ENCODE assay signal across 18 cellular contexts in genomic region chr4:99202536-99202935, GRCh38. TPM values are rescaled to one million over a fixed set of nuclear protein-coding genes. Genes with fewer than 3 reads are reported as not detected.
A peak's percentile ranks its signal among the peaks of the same experiment; 100 is the strongest.
DNase-seq lines count a peak whose midpoint lies in the region; ATAC-seq, FAIRE-seq and TF ChIP-seq lines count a peak whose summit lies in the region.
"Had no signal": no experiment of that assay in that cellular context is flagged by ENCODE, and none has a peak within 500 bp of the region (broad histone marks: within the 10 kb centered on the region; RNA-seq: fewer than 3 reads in every experiment).

No MANE protein-coding gene starts in this region.

- peak; percentile 64 for DNase-seq in AG09319 (ENCODE audit: extremely low read depth, low read depth)
- no peak for DNase-seq in esophagus squamous epithelium (lab: John Stamatoyannopoulos, UW)
- no peak for DNase-seq in left lobe of liver (ENCODE audit: low spot score)
- DNase-seq in spleen, result no peak
- DNase-seq in GM13977 (ENCODE audit: low spot score), result no peak
- DNase-seq in H54 (ENCODE audit: insufficient read length, low spot score), result no peak
- no peak for DNase-seq in NAMALWA (ENCODE audit: low spot score)
- DNase-seq in DMS114 treated with DMSO at 0.1 percent for 48 hours (lab: John Stamatoyannopoulos, UW; ENCODE audit: unreplicated experiment), result no peak
- DNase-seq: ACHN; activated B cell treated with CpG ODN at 0.5 μM for 24 hours; activated naive CD8-positive, alpha-beta T cell treated with anti-CD3 and anti-CD28 coated beads, Interleukin-2, amount 10 ng/mL, durations not matched to agents 7 days and 5 days; erythroblast; H7; NCI-H1436; PC-9; stimulated activated CD4-positive, alpha-beta T cell treated with anti-CD3 and anti-CD28 coated beads, Interleukin-2, amount 100 ng/mL, for 48 hours had no signal

- TF ChIP-seq POLR2A in esophagus squamous epithelium (IDR thresholded peaks at IDR 0.05) (no peak), spleen (IDR thresholded peaks at IDR 0.05) (no peak), H54 (IDR thresholded peaks at IDR 0.05; ENCODE audit: low read depth, low read length) (no peak)

- intact Hi-C loops in esophagus squamous epithelium (cut with DNase I), result loop anchor here (10.0 kb wide), 1 partner anchor 202 kb away; no protein-coding TSS in a partner anchor
- intact Hi-C loops in spleen (cut with DNase I; ENCODE audit: low total_unique reads), result no loop called here

- no peaks in the 10 kb centered on the region for H3K27me3 ChIP-seq in esophagus squamous epithelium
- H3K27me3 ChIP-seq in spleen (replicated peaks in 1 of 7), result no peaks in the 10 kb centered on the region

- H3K36me3 ChIP-seq in esophagus squamous epithelium (no peaks in the 10 kb centered on the region), spleen (no peaks in the 10 kb centered on the region)

- H3K4me3 ChIP-seq in esophagus squamous epithelium, result no peak overlapping the region
- H3K4me3 ChIP-seq in spleen, result no peak overlapping the region
- H3K4me3 ChIP-seq: PC-9 had no signal

- no peak for FAIRE-seq in H54 (lab: Jason Lieb, UNC)
- FAIRE-seq: islet of Langerhans had no signal

- TF ChIP-seq CTCF in AG09319 (IDR thresholded peaks at IDR 0.05; ENCODE audit: low read depth, low read length), result no peak
- no peak for TF ChIP-seq CTCF in esophagus squamous epithelium (IDR thresholded peaks at IDR 0.05)
- no peak for TF ChIP-seq CTCF in spleen (IDR thresholded peaks at IDR 0.05 in 8 of 11, conservative IDR thresholded peaks at IDR 0.05 in 3 of 11)
- no peak for TF ChIP-seq CTCF in GM13977 (IDR thresholded peaks at IDR 0.05; ENCODE audit: extremely low read depth, insufficient read depth, missing control alignments)

- peak; percentile 3 for ATAC-seq in left lobe of liver

- H3K4me1 ChIP-seq in esophagus squamous epithelium (peaks cover 0 to 43% (median 7%) of the 10 kb centered on the region in 3 donors), spleen (no peaks in the 10 kb centered on the region)

- in situ Hi-C loops in GM13977 (cut with MboI; ENCODE audit: low pct_unique_long_range_greater_than_20kb, low sequenced_read_pairs, unreplicated experiment), result no loop called here

- WGBS in esophagus squamous epithelium, 2 donors, result 36 to 65% methylated on average over 5 of the region's 5 CpGs
- WGBS in spleen, 5 donors, result 60 to 74% (median 68%) methylated on average over 5 of the region's 5 CpGs

- H3K9me3 ChIP-seq in esophagus squamous epithelium, result no peaks in the 10 kb centered on the region
- peaks cover 0 to 16% (median 0%) of the 10 kb centered on the region in 8 donors for H3K9me3 ChIP-seq in spleen

- peak overlapping the region; percentile 35 to 72 (median 56) for H3K27ac ChIP-seq in esophagus squamous epithelium
- H3K27ac ChIP-seq in spleen, result peak overlapping the region in 7 of 8 donors; percentile 14 to 66 (median 37)
- H3K27ac ChIP-seq: PC-9 had no signal

RNA-seq across cellular contexts. Expression of gene ADH6, which starts 16.5 kb away (rescaled TPM):
- total RNA-seq in esophagus squamous epithelium (not detected), left lobe of liver (144 TPM), spleen (not detected)
- polyA plus RNA-seq in spleen, result under 1 TPM in 2 of 3 donors, not detected in 1; 0.02 to 0.03 TPM
- total RNA-seq: activated B cell treated with CpG ODN at 0.5 μM for 24 hours; activated naive CD8-positive, alpha-beta T cell treated with anti-CD3 and anti-CD28 coated beads, Interleukin-2, amount 10 ng/mL, durations not matched to agents 7 days and 5 days; H7; NCI-H460; PC-9 had no signal

RNA-seq across cellular contexts. Expression of gene ADH4, which starts 58.4 kb away (rescaled TPM):
- 1 to 10 TPM in 2 of 4 donors, not detected in 2; 1.9 to 6.2 TPM for total RNA-seq in esophagus squamous epithelium
- total RNA-seq in left lobe of liver, result 689 TPM
- total RNA-seq in spleen, result under 1 TPM in 4 of 7 donors, not detected in 3; 0.30 to 0.41 (median 0.35) TPM
- under 1 TPM; 0.11 to 0.61 (median 0.26) TPM for polyA plus RNA-seq in spleen
- total RNA-seq: activated B cell treated with CpG ODN at 0.5 μM for 24 hours; activated naive CD8-positive, alpha-beta T cell treated with anti-CD3 and anti-CD28 coated beads, Interleukin-2, amount 10 ng/mL, durations not matched to agents 7 days and 5 days; NCI-H460; PC-9 had no signal

Comparison
In these comparisons a context has a peak if more than half of its experiments do, and no peak if none do; other contexts are left out.
1. RNA of gene ADH6, which starts 16.5 kb away (total RNA-seq): 144 TPM in left lobe of liver (single experiment); not detected in esophagus squamous epithelium and not detected in spleen; every median in the first group is over 10 times any median in the second.
2. RNA of gene ADH4, which starts 58.4 kb away (total RNA-seq): 689 TPM in left lobe of liver (single experiment); 1.9 to 6.2 TPM in esophagus squamous epithelium and 0.30 to 0.41 TPM in spleen; every median in the first group is over 10 times any median in the second.